ENCODE assay signal across 29 cellular contexts in the genomic region with DNA sequence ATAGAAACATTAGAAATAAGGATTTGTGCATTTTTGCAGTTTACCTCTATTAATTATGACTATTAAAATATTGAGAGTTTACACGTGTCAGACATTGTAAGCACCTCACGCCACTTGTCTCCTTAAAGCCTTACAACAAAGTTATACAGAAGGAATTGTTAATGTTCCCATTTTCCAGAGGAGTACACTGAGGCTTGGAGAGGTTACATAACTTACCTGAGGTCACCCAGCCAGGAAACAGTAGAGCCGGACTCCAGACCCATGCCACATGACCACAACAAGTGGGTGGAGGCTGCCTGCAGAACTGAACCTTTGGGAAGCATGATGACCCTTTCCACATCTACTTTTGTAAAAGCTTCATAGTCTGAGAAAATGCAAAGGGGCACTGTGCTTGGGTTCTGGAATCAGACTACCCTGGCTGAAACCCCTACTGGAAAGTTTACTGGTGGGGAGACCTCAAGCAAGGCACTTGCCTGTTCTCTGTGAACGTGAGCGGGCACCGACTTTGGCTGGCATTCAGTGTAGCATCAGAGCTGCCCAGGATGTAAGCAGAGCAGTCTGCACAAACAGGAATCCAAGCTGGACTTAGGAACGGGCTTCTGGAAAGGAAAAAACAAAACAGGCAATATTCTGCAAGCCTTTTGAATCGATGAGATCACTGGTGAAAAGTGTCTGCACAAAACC. TPM values are rescaled to one million over a fixed set of nuclear protein-coding genes. Genes with fewer than 3 reads are reported as not detected.
DNase-seq lines count a peak whose midpoint lies in the region; ATAC-seq, FAIRE-seq and TF ChIP-seq lines count a peak whose summit lies in the region.
"Had no signal": no experiment of that assay in that cellular context is flagged by ENCODE, and none has a peak within 500 bp of the region (broad histone marks: within the 10 kb centered on the region; RNA-seq: fewer than 3 reads in every experiment).

No MANE protein-coding gene starts in this region.

- no peak overlapping the region for H3K9ac ChIP-seq in K562 (ENCODE audit: insufficient read depth in 1 of 2, low read depth in 2 of 2, low read length in 2 of 2)
- H3K9ac ChIP-seq: SK-N-SH had no signal

- H3K9me1 ChIP-seq in K562 (ENCODE audit: control insufficient read depth, insufficient read depth, low read length): no peaks in the 10 kb centered on the region

- no peaks in the 10 kb centered on the region for H3K9me3 ChIP-seq in A549
- H3K9me3 ChIP-seq in K562 (replicated peaks; ENCODE audit: control insufficient read depth, insufficient read depth, low read depth, low read length): no peaks in the 10 kb centered on the region
- no peaks in the 10 kb centered on the region for H3K9me3 ChIP-seq in right atrium auricular region
- H3K9me3 ChIP-seq: SK-N-SH had no signal

- no peak for TF ChIP-seq EP300 in A549 (IDR thresholded peaks at IDR 0.05)
- TF ChIP-seq EP300 in K562 (IDR thresholded peaks at IDR 0.05; ENCODE audit: low read length): no peak

- TF ChIP-seq CTCF in A549 (IDR thresholded peaks at IDR 0.05): no peak
- no peak for TF ChIP-seq CTCF in K562 (IDR thresholded peaks at IDR 0.05 in 2 of 3, conservative IDR thresholded peaks at IDR 0.05 in 1 of 3; ENCODE audit: insufficient read depth in 2 of 3, low read depth in 1 of 3, low read length in 3 of 3)
- no peak for TF ChIP-seq CTCF in GM20000 (IDR thresholded peaks at IDR 0.05; ENCODE audit: extremely low read depth, missing control alignments)
- no peak for TF ChIP-seq CTCF in foreskin fibroblast (IDR thresholded peaks at IDR 0.05; ENCODE audit: low read depth, low read length)
- no peak for TF ChIP-seq CTCF in right atrium auricular region (IDR thresholded peaks at IDR 0.05)

- no peak for FAIRE-seq in A549 (lab: Jason Lieb, UNC)
- FAIRE-seq in K562 (lab: Jason Lieb, UNC): no peak
- FAIRE-seq: GM12891, HTR-8/SVneo had no signal

- H4K20me1 ChIP-seq in K562 (replicated peaks; ENCODE audit: control insufficient read depth, insufficient read depth, low read length): peaks cover 4% of the 10 kb centered on the region; the same call in 1 of the 2 replicates

- TF ChIP-seq POLR2A in A549 (IDR thresholded peaks at IDR 0.05; ENCODE audit: low read length) (no peak), K562 (conservative IDR thresholded peaks at IDR 0.05) (no peak)

- intact Hi-C loops in K562 (cut with micrococcal nuclease): no loop called here

- CTCF ChIA-PET in A549 (lab: Yijun Ruan, JAX) (interaction anchor here (0.6 kb wide), 1 partner anchor 83 kb away, joined by 3 read pairs; no protein-coding TSS in a partner anchor), K562 (lab: Yijun Ruan, JAX; ENCODE audit: low intra/inter-chr PET ratio) (interaction anchor here (0.6 kb wide), 1 partner anchor 1058 kb away, joined by 3 read pairs; no protein-coding TSS in a partner anchor), HEK293T (lab: Yijun Ruan, JAX) (no interaction called here)

- no peak overlapping the region for H3K27ac ChIP-seq in A549
- no peak overlapping the region for H3K27ac ChIP-seq in K562 (ENCODE audit: extremely low read depth, low read depth, low read length)
- no peak overlapping the region for H3K27ac ChIP-seq in right atrium auricular region

- H3K27me3 ChIP-seq in K562 (ENCODE audit: control insufficient read depth in 2 of 2, insufficient read depth in 2 of 2, low read length in 2 of 2) (peaks cover 16 to 20% of the 10 kb centered on the region in 2 experiments; a peak in 4 of 5 replicates), right atrium auricular region (no peaks in the 10 kb centered on the region)

- ATAC-seq in A549 (no peak), K562 (no peak)
- ATAC-seq: CD8-positive, alpha-beta T cell; Panc1 had no signal

- H3K4me2 ChIP-seq in A549 (peak overlapping the region; percentile 36; the same call in 1 of the 3 replicates), K562 (ENCODE audit: insufficient read depth, low read length) (no peak overlapping the region)
- H3K4me2 ChIP-seq: SK-N-SH had no signal

- H3K4me1 ChIP-seq in A549 (peaks cover 10% of the 10 kb centered on the region; the same call in 1 of the 3 replicates), K562 (replicated peaks in 1 of 2; ENCODE audit: control insufficient read depth in 2 of 2, insufficient read depth in 2 of 2, low read length in 2 of 2) (peaks cover 8 to 11% of the 10 kb centered on the region in 2 experiments; a peak in 4 of 5 replicates), right atrium auricular region (peaks cover 0 to 11% of the 10 kb centered on the region in 2 donors)

- no peak for DNase-seq in A549 (ENCODE audit: low read depth in 1 of 2, low spot score in 1 of 2)
- no peak for DNase-seq in K562 (ENCODE audit: extremely low read depth in 1 of 4, low spot score in 3 of 4)
- DNase-seq in globus pallidus (ENCODE audit: low spot score): peak; percentile 66
- peak; percentile 33 for DNase-seq in midbrain (lab: John Stamatoyannopoulos, UW)
- DNase-seq in GM20000 (ENCODE audit: low spot score): no peak
- no peak for DNase-seq in HEK293T (ENCODE audit: extremely low spot score)
- no peak for DNase-seq in foreskin fibroblast
- no peak for DNase-seq in right atrium auricular region (ENCODE audit: low spot score)
- DNase-seq: 8988T; AML-193; CD8-positive, alpha-beta T cell; DND-41; H7; HFFc6; IMR-90; MV-4-11; NCI-H1105 treated with DMSO at 0.1 percent for 48 hours; NCI-H2081; NCI-H2171; NCI-H345; NCI-H524 treated with DMSO at 0.1 percent for 48 hours; NCI-H82; SIG-M5; SK-N-SH had no signal

- BruUV-seq in K562 (replicated peaks; lab: Mats Ljungman, UMichigan): no TSS peak

- in situ Hi-C loops in K562 (cut with MboI): no loop called here

- H2AFZ ChIP-seq in K562 (ENCODE audit: low read depth, low read length): no peak overlapping the region

- POLR2A ChIA-PET in A549 (lab: Yijun Ruan, JAX) (no interaction called here), K562 (lab: Yijun Ruan, JAX) (interaction anchor here (0.6 kb wide), 1 partner anchor 1116 kb away, joined by 4 read pairs; no protein-coding TSS in a partner anchor), HEK293T (lab: Yijun Ruan, JAX) (no interaction called here)

- WGBS in A549 (ENCODE audit: missing lambda C conversion rate): 39% methylated on average over 8 of the region's 8 CpGs
- WGBS in K562 (ENCODE audit: insufficient coverage, low coverage, missing lambda C conversion rate): 5% methylated on average over 8 of the region's 8 CpGs

- H3K36me3 ChIP-seq in K562 (ENCODE audit: control insufficient read depth, insufficient read depth, low read length) (peaks cover under 1% of the 10 kb centered on the region; the same call in 2 of the 3 replicates), right atrium auricular region (no peaks in the 10 kb centered on the region)

- H3K4me3 ChIP-seq in A549 (no peak overlapping the region), K562 (no peak overlapping the region), foreskin fibroblast (ENCODE audit: low read depth in 1 of 2, low read length in 2 of 2) (no peak overlapping the region), right atrium auricular region (no peak overlapping the region)

- TF ChIP-seq RAD21 in A549 (conservative IDR thresholded peaks at IDR 0.05 in 1 of 2, IDR thresholded peaks at IDR 0.05 in 1 of 2): no peak
- TF ChIP-seq RAD21 in K562 (CRISPR knock-in tag; conservative IDR thresholded peaks at IDR 0.05 in 1 of 2, IDR thresholded peaks at IDR 0.05 in 1 of 2): no peak

- H3K79me2 ChIP-seq in K562 (ENCODE audit: control insufficient read depth, insufficient read depth, low read length): peaks cover 10% of the 10 kb centered on the region

RNA-seq across cellular contexts. Expression of a gene that starts 0.9 kb away (rescaled TPM):
- polyA plus RNA-seq in A549 (2011; rRNA removed) (not detected in 2 replicates), A549 (2017; fragmentation: RNase III; extraction: RNeasy Plus Mini Kit Qiagen cat#74134 plus additional on column Dnase treatment) (not detected in 3 replicates), K562 (2011; rRNA removed) (not detected in 2 replicates), K562 (2014; fragmentation: Illumina TruSeq; extraction: Trizol) (not detected in 2 replicates), K562 (2014; fragmentation: Nextera tagmentation; extraction: Ambion mirVana) (not detected), K562 (2014; rRNA removed) (not detected in 2 replicates)
- polyA plus RNA-seq in A549 (2012; cell fraction: cytosol; rRNA removed): not detected in 2 replicates
- polyA plus RNA-seq in A549 (2012; cell fraction: nucleus; rRNA removed): not detected in 2 replicates
- not detected in 2 replicates for polyA minus RNA-seq in A549 (2011; rRNA and poly(A)+ RNA removed)
- not detected in 2 replicates for total RNA-seq in K562 (2011; cell fraction: chromatin; rRNA removed; ENCODE audit: low replicate concordance)
- not detected in 2 replicates for total RNA-seq in K562 (2011; cell fraction: nucleolus; rRNA removed)
- not detected in 2 replicates for total RNA-seq in K562 (2011; cell fraction: nucleoplasm; rRNA removed)
- total RNA-seq in K562 (2014; rRNA removed) (not detected in 2 replicates), K562 (2014; rRNA removed; fragmentation: Illumina TruSeq; extraction: Trizol) (not detected in 2 replicates), K562 (2015; rRNA removed; fragmentation: Illumina TruSeq; extraction: Trizol) (not detected in 2 replicates), K562 (2021) (not detected in 2 replicates), right atrium auricular region (not detected)
- not detected in 2 replicates for polyA plus RNA-seq in K562 (2011; cell fraction: cytosol; rRNA removed)
- not detected in 2 replicates for polyA plus RNA-seq in K562 (2011; cell fraction: nucleus; rRNA removed)
- not detected in 2 replicates for polyA plus RNA-seq in K562 (2012)
- not detected in 2 replicates for polyA minus RNA-seq in K562 (2011; rRNA and poly(A)+ RNA removed)
- not detected in 2 replicates for polyA minus RNA-seq in K562 (2011; cell fraction: cytosol; rRNA and poly(A)+ RNA removed)
- not detected in 2 replicates for polyA minus RNA-seq in K562 (2011; cell fraction: nucleus; rRNA and poly(A)+ RNA removed)
- total RNA-seq: CD8-positive, alpha-beta T cell; H7; HFFc6; IMR-90; M059J had no signal
- polyA plus RNA-seq: AG04450, IMR-90, SK-N-SH had no signal

RNA-seq across cellular contexts. Expression of a gene that starts 4.0 kb away (rescaled TPM):
- polyA plus RNA-seq in A549 (2011; rRNA removed) (40.4 and 40.7 TPM in 2 replicates), A549 (2017; fragmentation: RNase III; extraction: RNeasy Plus Mini Kit Qiagen cat#74134 plus additional on column Dnase treatment) (64.2 to 75.1 TPM (median 72.8 TPM) in 3 replicates), K562 (2011; rRNA removed) (27.1 and 28.9 TPM in 2 replicates), K562 (2014; fragmentation: Illumina TruSeq; extraction: Trizol) (26.6 and 27.7 TPM in 2 replicates), K562 (2014; fragmentation: Nextera tagmentation; extraction: Ambion mirVana) (1 to 10 TPM; 5.7 to 6.4 TPM), K562 (2014; rRNA removed) (26.9 and 39.7 TPM in 2 replicates)
- polyA plus RNA-seq in A549 (2012; cell fraction: cytosol; rRNA removed): 51.6 and 62.3 TPM in 2 replicates
- polyA plus RNA-seq in A549 (2012; cell fraction: nucleus; rRNA removed): 34.4 and 74.5 TPM in 2 replicates
- polyA minus RNA-seq in A549 (2011; rRNA and poly(A)+ RNA removed): 27.8 and 34.3 TPM in 2 replicates
- total RNA-seq in K562 (2011; cell fraction: chromatin; rRNA removed; ENCODE audit: low replicate concordance): 20.5 and 30.3 TPM in 2 replicates
- total RNA-seq in K562 (2011; cell fraction: nucleolus; rRNA removed): 17.8 and 19.8 TPM in 2 replicates
- 24.1 and 36.3 TPM in 2 replicates for total RNA-seq in K562 (2011; cell fraction: nucleoplasm; rRNA removed)
- total RNA-seq in K562 (2014; rRNA removed) (9.4 and 14.4 TPM in 2 replicates), K562 (2014; rRNA removed; fragmentation: Illumina TruSeq; extraction: Trizol) (16.6 and 17.3 TPM in 2 replicates), K562 (2015; rRNA removed; fragmentation: Illumina TruSeq; extraction: Trizol) (16.6 and 17.2 TPM in 2 replicates), K562 (2021) (28.6 and 29.7 TPM in 2 replicates), right atrium auricular region (10 to 100 TPM in 1 of 2 donors, 1 to 10 TPM in 1; 5.8 to 14.8 TPM)
- polyA plus RNA-seq in K562 (2011; cell fraction: cytosol; rRNA removed): 28.6 and 28.7 TPM in 2 replicates
- 14.7 and 16.9 TPM in 2 replicates for polyA plus RNA-seq in K562 (2011; cell fraction: nucleus; rRNA removed)
- polyA plus RNA-seq in K562 (2012): 24.7 and 27.3 TPM in 2 replicates
- polyA minus RNA-seq in K562 (2011; rRNA and poly(A)+ RNA removed): 27.8 and 36.5 TPM in 2 replicates
- polyA minus RNA-seq in K562 (2011; cell fraction: cytosol; rRNA and poly(A)+ RNA removed): 11.0 and 13.0 TPM in 2 replicates
- polyA minus RNA-seq in K562 (2011; cell fraction: nucleus; rRNA and poly(A)+ RNA removed): 10.4 and 13.9 TPM in 2 replicates

Comparison
In these comparisons a context has a peak if more than half of its experiments do, and no peak if none do; other contexts are left out.
1. DNase-seq: peak in globus pallidus (single experiment) and midbrain (single experiment); none in A549 (0 of 2), K562 (0 of 4), GM20000 (single experiment), HEK293T (single experiment), foreskin fibroblast (0 of 2) and right atrium auricular region (single experiment).